ENCODE assay signal across 8 cellular contexts in genomic region chr9:33024126-33024965, GRCh38. TPM values are rescaled to one million over a fixed set of nuclear protein-coding genes. Genes with fewer than 3 reads are reported as not detected.
DNase-seq lines count a peak whose midpoint lies in the region; ATAC-seq and TF ChIP-seq lines count a peak whose summit lies in the region.

No MANE protein-coding gene starts in this region.

- H3K4me1 ChIP-seq in neutrophil (ENCODE audit: control insufficient read depth in 1 of 2, insufficient read depth in 1 of 2, low read depth in 1 of 2, low read length in 1 of 2): peaks cover 39 to 40% of the 10 kb centered on the region in 2 experiments

- POLR2A ChIA-PET in activated CD4-positive, alpha-beta T cell treated with anti-CD3 and anti-CD28 coated beads, Interleukin-2, amount 10 ng/mL, durations not matched to agents 7 days and 5 days (lab: Charles Lee): interaction anchor here (0.7 to 1.1 kb wide), 5 partner anchors 12 to 472 kb away, joined by 3 to 5 read pairs (median 5); partner anchors contain the start of genes SMIM27 and TOPORS

- peak overlapping the region; percentile 95 for H3K27ac Mint-ChIP-seq in activated CD4-positive, alpha-beta T cell treated with anti-CD3 and anti-CD28 coated beads, Interleukin-2, amount 10 ng/mL, durations not matched to agents 7 days and 5 days

- peak overlapping the region; percentile 98 for H3K4me3 Mint-ChIP-seq in activated CD4-positive, alpha-beta T cell treated with anti-CD3 and anti-CD28 coated beads, Interleukin-2, amount 10 ng/mL, durations not matched to agents 7 days and 5 days

- DNase-seq in DMS79 (lab: John Stamatoyannopoulos, UW): peak; percentile 25
- DNase-seq in activated CD4-positive, alpha-beta T cell treated with anti-CD3 and anti-CD28 coated beads, Interleukin-2, amount 10 ng/mL, durations not matched to agents 7 days and 5 days: peak; percentile 14
- DNase-seq in fibroblast of villous mesenchyme (ENCODE audit: low read depth): peak; percentile 56
- no peak for DNase-seq in islet precursor cell
- no peak for DNase-seq in GM19240 (ENCODE audit: insufficient read length, low spot score)

- H3K36me3 ChIP-seq in neutrophil: peaks cover 28% of the 10 kb centered on the region

- H3K27me3 ChIP-seq in neutrophil: no peaks in the 10 kb centered on the region

- H3K9me3 Mint-ChIP-seq in activated CD4-positive, alpha-beta T cell treated with anti-CD3 and anti-CD28 coated beads, Interleukin-2, amount 10 ng/mL, durations not matched to agents 7 days and 5 days: no peaks in the 10 kb centered on the region

- TF ChIP-seq CTCF in fibroblast of villous mesenchyme (IDR thresholded peaks at IDR 0.05; ENCODE audit: insufficient read depth, low read depth, low read length): no peak
- TF ChIP-seq CTCF in neutrophil (IDR thresholded peaks at IDR 0.05): no peak

- CTCF ChIA-PET in activated CD4-positive, alpha-beta T cell treated with anti-CD3 and anti-CD28 coated beads, Interleukin-2, amount 10 ng/mL, durations not matched to agents 7 days and 5 days (lab: Charles Lee): interaction anchor here (0.6 to 1.6 kb wide), 6 partner anchors 9 to 239 kb away, joined by 3 to 4 read pairs (median 4); partner anchors contain the start of gene BAG1

- peak overlapping the region; percentile 98 for H3K27ac ChIP-seq in neutrophil

- no peaks in the 10 kb centered on the region for H3K27me3 Mint-ChIP-seq in activated CD4-positive, alpha-beta T cell treated with anti-CD3 and anti-CD28 coated beads, Interleukin-2, amount 10 ng/mL, durations not matched to agents 7 days and 5 days

- H3K36me3 Mint-ChIP-seq in activated CD4-positive, alpha-beta T cell treated with anti-CD3 and anti-CD28 coated beads, Interleukin-2, amount 10 ng/mL, durations not matched to agents 7 days and 5 days (ENCODE audit: low read depth): peaks cover 51% of the 10 kb centered on the region

- H3K4me3 ChIP-seq in fibroblast of villous mesenchyme (ENCODE audit: low read depth, low read length) (peak overlapping the region; percentile 96), neutrophil (ENCODE audit: low read depth in 1 of 2, low read length in 1 of 2) (peak overlapping the region; percentile 97)

- ATAC-seq in HG03520 (IDR thresholded peaks at IDR 0.05; ENCODE audit: unreplicated experiment): peak; percentile 7
- ATAC-seq in HG02970 (IDR thresholded peaks at IDR 0.05; ENCODE audit: low FRiP score, unreplicated experiment): no peak

- no peaks in the 10 kb centered on the region for H3K9me3 ChIP-seq in neutrophil

- H3K4me1 Mint-ChIP-seq in activated CD4-positive, alpha-beta T cell treated with anti-CD3 and anti-CD28 coated beads, Interleukin-2, amount 10 ng/mL, durations not matched to agents 7 days and 5 days: peaks cover 60% of the 10 kb centered on the region

RNA-seq across cellular contexts. Expression of gene DNAJA1, which starts 0.7 kb away (rescaled TPM):
- 100 to 1,000 TPM; 159 to 180 TPM for total RNA-seq in activated CD4-positive, alpha-beta T cell treated with anti-CD3 and anti-CD28 coated beads, Interleukin-2, amount 10 ng/mL, durations not matched to agents 7 days and 5 days
- 74.1 and 136 TPM in 2 replicates for total RNA-seq in fibroblast of villous mesenchyme

RNA-seq across cellular contexts. Expression of gene APTX, which starts 22.9 kb away (rescaled TPM):
- 10 to 100 TPM; 29.9 to 31.2 TPM for total RNA-seq in activated CD4-positive, alpha-beta T cell treated with anti-CD3 and anti-CD28 coated beads, Interleukin-2, amount 10 ng/mL, durations not matched to agents 7 days and 5 days
- 34.8 and 43.2 TPM in 2 replicates for total RNA-seq in fibroblast of villous mesenchyme

RNA-seq across cellular contexts. Expression of gene SMU1, which starts 52.1 kb away (rescaled TPM):
- total RNA-seq in activated CD4-positive, alpha-beta T cell treated with anti-CD3 and anti-CD28 coated beads, Interleukin-2, amount 10 ng/mL, durations not matched to agents 7 days and 5 days: 10 to 100 TPM; 24.0 to 24.5 TPM
- 29.3 and 42.7 TPM in 2 replicates for total RNA-seq in fibroblast of villous mesenchyme

Comparison
In these comparisons a context has a peak if more than half of its experiments do, and no peak if none do; other contexts are left out.
1. DNase-seq: peak in DMS79 (single experiment), activated CD4-positive, alpha-beta T cell treated with anti-CD3 and anti-CD28 coated beads, Interleukin-2, amount 10 ng/mL, durations not matched to agents 7 days and 5 days (single experiment) and fibroblast of villous mesenchyme (single experiment); none in islet precursor cell (single experiment) and GM19240 (single experiment).